In the genomic region with DNA sequence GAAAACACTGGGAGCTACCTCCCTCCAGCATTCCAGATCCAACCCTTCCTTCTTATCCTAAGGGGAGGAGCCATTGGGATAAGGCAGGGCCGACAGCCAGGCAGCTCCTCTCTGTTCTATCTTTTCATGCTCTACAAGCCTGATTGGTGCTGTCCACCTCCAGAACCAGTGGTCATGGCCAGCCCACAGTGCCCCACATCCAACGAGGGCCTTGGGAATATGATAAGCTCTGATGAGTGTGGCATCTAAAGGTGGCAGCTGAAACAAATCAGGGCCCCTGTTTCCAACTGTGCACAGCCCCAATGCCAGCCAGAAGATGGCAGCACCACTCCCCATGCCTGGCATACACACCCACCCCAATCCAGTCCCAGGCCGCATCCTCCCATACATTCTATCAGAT, we compare ENCODE assay signal across 8 cellular contexts.
DNase-seq lines count a peak whose midpoint lies in the region; ATAC-seq and TF ChIP-seq lines count a peak whose summit lies in the region.

No MANE protein-coding gene starts in this region.

- H3K9ac ChIP-seq in OCI-LY1 (ENCODE audit: low read length): no peak overlapping the region

- H3K36me3 ChIP-seq in OCI-LY1 (ENCODE audit: insufficient read depth, low read length): no peaks in the 10 kb centered on the region

- no peaks in the 10 kb centered on the region for H3K4me1 ChIP-seq in OCI-LY1 (ENCODE audit: insufficient read depth, low read length, severe bottlenecking)

- in situ Hi-C loops in GM13977 (cut with MboI; ENCODE audit: low pct_unique_long_range_greater_than_20kb, low sequenced_read_pairs, unreplicated experiment): no loop called here

- TF ChIP-seq CTCF in AG10803 (conservative IDR thresholded peaks at IDR 0.05; ENCODE audit: low read length) (peak; percentile 41), GM13977 (IDR thresholded peaks at IDR 0.05; ENCODE audit: extremely low read depth, insufficient read depth, missing control alignments) (peak; percentile 60), OCI-LY1 (IDR thresholded peaks at IDR 0.05; ENCODE audit: low read length) (peak; percentile 35; the same call in 1 of the 2 replicates)

- no peak overlapping the region for H3K4me2 ChIP-seq in OCI-LY1 (ENCODE audit: low read length)

- no peaks in the 10 kb centered on the region for H3K9me2 ChIP-seq in OCI-LY1 (ENCODE audit: low read depth, low read length)

- H3K27me3 ChIP-seq in OCI-LY1 (ENCODE audit: insufficient read depth, low read length): no peaks in the 10 kb centered on the region

- H3F3A ChIP-seq in OCI-LY1 (ENCODE audit: insufficient read depth, low read length): no peaks in the 10 kb centered on the region

- no peaks in the 10 kb centered on the region for H3K79me2 ChIP-seq in OCI-LY1 (ENCODE audit: insufficient read depth, low read length)

- ATAC-seq in GM21381 (IDR thresholded peaks at IDR 0.05; ENCODE audit: unreplicated experiment): no peak

- H3K4me3 ChIP-seq in AG10803 (ENCODE audit: low read length): no peak overlapping the region
- H3K4me3 ChIP-seq in OCI-LY1 (ENCODE audit: low read depth, low read length, poor library complexity, severe bottlenecking): no peak overlapping the region

- H4K20me1 ChIP-seq in OCI-LY1 (ENCODE audit: insufficient read depth, low read length): no peaks in the 10 kb centered on the region

- no peak for TF ChIP-seq POLR2A in erythroblast (IDR thresholded peaks at IDR 0.05; ENCODE audit: low read length)

- no peak overlapping the region for H3K27ac ChIP-seq in OCI-LY1 (ENCODE audit: low read depth, low read length, poor library complexity, severe bottlenecking)

- H3K9me3 ChIP-seq in OCI-LY1 (ENCODE audit: low read length): no peaks in the 10 kb centered on the region

- DNase-seq in AG10803 (ENCODE audit: low read depth) (no peak), GM13977 (ENCODE audit: low spot score) (peak; percentile 12), germinal center (ENCODE audit: low spot score) (peak; percentile 47), erythroblast (lab: John Stamatoyannopoulos, UW) (no peak), HuH-7.5 (ENCODE audit: low spot score) (no peak)
- no peak for DNase-seq in central memory CD4-positive, alpha-beta T cell

- no peak overlapping the region for H2AFZ ChIP-seq in OCI-LY1 (ENCODE audit: low read length)

Comparison
In these comparisons a context has a peak if more than half of its experiments do, and no peak if none do; other contexts are left out.
1. DNase-seq: peak in GM13977 (single experiment) and germinal center (single experiment); none in AG10803 (single experiment), erythroblast (0 of 2), central memory CD4-positive, alpha-beta T cell (single experiment) and HuH-7.5 (single experiment).
2. Peak in every context shown above with its lines, with median percentiles within 50 percentile points of each other: CTCF ChIP-seq.